Comparison of ENCODE assay signal across 10 cellular contexts in the genomic region with DNA sequence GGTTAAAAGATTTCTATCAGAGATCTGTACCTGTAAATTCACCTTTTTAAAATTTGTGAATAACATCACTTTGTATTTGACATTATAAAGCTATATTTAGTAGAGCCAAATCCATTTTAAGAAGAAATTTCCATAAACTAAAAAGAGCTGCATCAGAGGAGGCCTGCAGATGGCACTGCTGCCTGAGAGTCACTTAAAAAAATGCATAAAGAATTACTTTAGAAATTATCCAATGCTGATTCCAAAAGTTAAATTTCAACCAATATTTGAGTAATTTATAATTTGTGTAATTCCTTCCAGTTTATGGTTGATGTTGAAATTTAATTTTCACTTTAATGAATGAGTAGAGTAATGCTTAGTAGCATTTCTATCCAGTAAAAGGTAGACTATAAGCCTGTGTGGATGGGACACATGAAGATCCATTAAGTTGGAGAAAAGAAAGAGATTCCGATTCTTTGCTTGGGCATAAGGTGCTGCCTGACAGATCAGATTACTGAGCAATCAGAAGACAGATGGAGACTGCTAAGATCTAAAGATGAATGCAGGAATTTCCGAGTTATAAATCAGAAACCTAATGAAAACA. TPM values are rescaled to one million over a fixed set of nuclear protein-coding genes. Genes with fewer than 3 reads are reported as not detected.
DNase-seq lines count a peak whose midpoint lies in the region; ATAC-seq, FAIRE-seq and TF ChIP-seq lines count a peak whose summit lies in the region.
"Had no signal": no experiment of that assay in that cellular context is flagged by ENCODE, and none has a peak within 500 bp of the region (broad histone marks: within the 10 kb centered on the region; RNA-seq: fewer than 3 reads in every experiment).

No MANE protein-coding gene starts in this region.

- TF ChIP-seq POLR2A in A549 (IDR thresholded peaks at IDR 0.05; ENCODE audit: low read length), result no peak

- TF ChIP-seq RAD21 in A549 (conservative IDR thresholded peaks at IDR 0.05 in 1 of 2, IDR thresholded peaks at IDR 0.05 in 1 of 2), result peak; percentile 48 to 63

- H3K9me3 Mint-ChIP-seq in natural killer cell, result peaks cover 0 to 2% of the 10 kb centered on the region in 2 donors

- H3K9me3 ChIP-seq in A549, result no peaks in the 10 kb centered on the region
- H3K9me3 ChIP-seq in hepatocyte (ENCODE audit: low read depth), result no peaks in the 10 kb centered on the region

- H3K4me1 ChIP-seq in A549 (no peaks in the 10 kb centered on the region), hepatocyte (ENCODE audit: insufficient read depth) (no peaks in the 10 kb centered on the region)

- FAIRE-seq in A549 (lab: Jason Lieb, UNC), result no peak

- intact Hi-C loops in natural killer cell (cut with micrococcal nuclease), result no loop called here

- in situ Hi-C loops in GM13976 (cut with MboI; ENCODE audit: low sequenced_read_pairs, unreplicated experiment), result no loop called here

- POLR2A ChIA-PET in A549 (lab: Yijun Ruan, JAX), result no interaction called here

- peak; percentile 58 for TF ChIP-seq CTCF in A549 (IDR thresholded peaks at IDR 0.05)
- peak; percentile 15 for TF ChIP-seq CTCF in GM13976 (IDR thresholded peaks at IDR 0.05; ENCODE audit: borderline replicate concordance, control extremely low read depth, extremely low read depth, insufficient read depth, missing control alignments)
- TF ChIP-seq CTCF in hepatocyte (IDR thresholded peaks at IDR 0.05; ENCODE audit: poor library complexity), result peak; percentile 89
- no peak for TF ChIP-seq CTCF in natural killer cell (IDR thresholded peaks at IDR 0.05)

- peaks cover 4% of the 10 kb centered on the region for H3K36me3 Mint-ChIP-seq in natural killer cell

- no peaks in the 10 kb centered on the region for H3K9me2 ChIP-seq in hepatocyte (replicated peaks; ENCODE audit: insufficient read depth)

- H3K4me3 ChIP-seq in A549 (no peak overlapping the region), hepatocyte (no peak overlapping the region)

- no peaks in the 10 kb centered on the region for H3K4me1 Mint-ChIP-seq in natural killer cell

- no peaks in the 10 kb centered on the region for H3K79me2 ChIP-seq in hepatocyte

- 39% methylated on average over 2 of the region's 2 CpGs for WGBS in A549 (ENCODE audit: missing lambda C conversion rate)
- WGBS in hepatocyte (ENCODE audit: low lambda C conversion rate, missing lambda C conversion rate), result 78% methylated on average over 2 of the region's 2 CpGs

- no peak overlapping the region for H3K4me3 Mint-ChIP-seq in natural killer cell

- DNase-seq in A549 (ENCODE audit: low read depth in 1 of 2, low spot score in 1 of 2), result peak in 1 of 2 experiments; percentile 4
- no peak for DNase-seq in GM13976 (ENCODE audit: low spot score)
- peak; percentile 8 for DNase-seq in T1000 (lab: John Stamatoyannopoulos, UW)
- DNase-seq in hepatocyte (ENCODE audit: low spot score), result peak; percentile 36
- DNase-seq in natural killer cell, result no peak
- DNase-seq in stimulated activated naive CD4-positive, alpha-beta T cell (lab: John Stamatoyannopoulos, UW), result no peak
- no peak for DNase-seq in NCI-H774 (lab: John Stamatoyannopoulos, UW)
- no peak for DNase-seq in CD1c-positive myeloid dendritic cell (ENCODE audit: extremely low spot score)

- H3K27me3 Mint-ChIP-seq in natural killer cell (ENCODE audit: low read depth in 2 of 2), result peaks cover 0 to 6% of the 10 kb centered on the region in 2 donors

- H2AFZ ChIP-seq in hepatocyte, result no peak overlapping the region

- no peaks in the 10 kb centered on the region for H3K36me3 ChIP-seq in hepatocyte (replicated peaks; ENCODE audit: insufficient read depth, low read depth)

- CTCF ChIA-PET in A549 (lab: Yijun Ruan, JAX), result interaction anchor here (1.2 to 2.9 kb wide), 2 partner anchors 346 to 1267 kb away, joined by 3 to 8 read pairs; no protein-coding TSS in a partner anchor

- H3K27me3 ChIP-seq in hepatocyte, result no peaks in the 10 kb centered on the region

- no peak for TF ChIP-seq EP300 in A549 (IDR thresholded peaks at IDR 0.05)

- H3K27ac ChIP-seq in A549, result no peak overlapping the region
- no peak overlapping the region for H3K27ac ChIP-seq in hepatocyte

- ATAC-seq in A549, result peak in 1 of 2 experiments; percentile 61; a peak in 2 of 6 replicates
- ATAC-seq in natural killer cell, result no peak

- H3K4me2 ChIP-seq in A549 (no peak overlapping the region), hepatocyte (no peak overlapping the region)

- no peak overlapping the region for H3K27ac Mint-ChIP-seq in natural killer cell

- no peaks in the 10 kb centered on the region for H4K20me1 ChIP-seq in hepatocyte (ENCODE audit: insufficient read depth, poor library complexity, severe bottlenecking)

TF ChIP-seq in A549, 52 proteins besides CTCF, POLR2A, EP300 and RAD21:
- TF ChIP-seq, protein P1, sequence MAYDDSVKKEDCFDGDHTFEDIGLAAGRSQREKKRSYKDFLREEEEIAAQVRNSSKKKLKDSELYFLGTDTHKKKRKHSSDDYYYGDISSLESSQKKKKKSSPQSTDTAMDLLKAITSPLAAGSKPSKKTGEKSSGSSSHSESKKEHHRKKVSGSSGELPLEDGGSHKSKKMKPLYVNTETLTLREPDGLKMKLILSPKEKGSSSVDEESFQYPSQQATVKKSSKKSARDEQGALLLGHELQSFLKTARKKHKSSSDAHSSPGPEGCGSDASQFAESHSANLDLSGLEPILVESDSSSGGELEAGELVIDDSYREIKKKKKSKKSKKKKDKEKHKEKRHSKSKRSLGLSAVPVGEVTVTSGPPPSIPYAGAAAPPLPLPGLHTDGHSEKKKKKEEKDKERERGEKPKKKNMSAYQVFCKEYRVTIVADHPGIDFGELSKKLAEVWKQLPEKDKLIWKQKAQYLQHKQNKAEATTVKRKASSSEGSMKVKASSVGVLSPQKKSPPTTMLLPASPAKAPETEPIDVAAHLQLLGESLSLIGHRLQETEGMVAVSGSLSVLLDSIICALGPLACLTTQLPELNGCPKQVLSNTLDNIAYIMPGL (CRISPR knock-in tag; IDR thresholded peaks at IDR 0.05; ENCODE audit: borderline replicate concordance), result no peak
- TF ChIP-seq SMC3 (IDR thresholded peaks at IDR 0.05), result peak; percentile 53; the same call in 2 of the 3 replicates

RNA-seq across cellular contexts. Expression of a gene that starts 20.7 kb away (rescaled TPM):
- polyA plus RNA-seq in A549 (2011; rRNA removed), result not detected in 2 replicates
- polyA plus RNA-seq in A549 (2012; cell fraction: cytosol; rRNA removed), result not detected in 2 replicates
- not detected in 2 replicates for polyA plus RNA-seq in A549 (2012; cell fraction: nucleus; rRNA removed)
- not detected in 3 replicates for polyA plus RNA-seq in A549 (2017; fragmentation: RNase III; extraction: RNeasy Plus Mini Kit Qiagen cat#74134 plus additional on column Dnase treatment)
- not detected in 2 replicates for polyA minus RNA-seq in A549 (2011; rRNA and poly(A)+ RNA removed)
- total RNA-seq in hepatocyte, result 0.32 and 0.70 TPM in 2 replicates
- polyA plus RNA-seq in hepatocyte, result 0.39 TPM in 1 of 2 replicates, not detected in the other
- total RNA-seq in natural killer cell, result not detected
- total RNA-seq: skeletal muscle tissue had no signal
- polyA plus RNA-seq: adipose tissue had no signal

RNA-seq across cellular contexts. Expression of a gene that starts 26.4 kb away (rescaled TPM):
- polyA plus RNA-seq in A549 (2011; rRNA removed) (19.7 and 33.6 TPM in 2 replicates), A549 (2017; fragmentation: RNase III; extraction: RNeasy Plus Mini Kit Qiagen cat#74134 plus additional on column Dnase treatment) (18.0 to 20.7 TPM (median 18.2 TPM) in 3 replicates), hepatocyte (2.1 and 2.9 TPM in 2 replicates)
- 4.8 and 5.2 TPM in 2 replicates for polyA plus RNA-seq in A549 (2012; cell fraction: cytosol; rRNA removed)
- polyA plus RNA-seq in A549 (2012; cell fraction: nucleus; rRNA removed), result 2.4 and 3.4 TPM in 2 replicates
- 6.1 and 6.9 TPM in 2 replicates for polyA minus RNA-seq in A549 (2011; rRNA and poly(A)+ RNA removed)
- total RNA-seq in hepatocyte (4.0 and 5.0 TPM in 2 replicates), natural killer cell (not detected)

Comparison
In these comparisons a context has a peak if more than half of its experiments do, and no peak if none do; other contexts are left out.
1. DNase-seq: peak in T1000 (single experiment) and hepatocyte (single experiment); none in GM13976 (single experiment), natural killer cell (single experiment), stimulated activated naive CD4-positive, alpha-beta T cell (0 of 6), NCI-H774 (single experiment) and CD1c-positive myeloid dendritic cell (single experiment).